1 cellular context compared by ENCODE assay signal in the genomic region with DNA sequence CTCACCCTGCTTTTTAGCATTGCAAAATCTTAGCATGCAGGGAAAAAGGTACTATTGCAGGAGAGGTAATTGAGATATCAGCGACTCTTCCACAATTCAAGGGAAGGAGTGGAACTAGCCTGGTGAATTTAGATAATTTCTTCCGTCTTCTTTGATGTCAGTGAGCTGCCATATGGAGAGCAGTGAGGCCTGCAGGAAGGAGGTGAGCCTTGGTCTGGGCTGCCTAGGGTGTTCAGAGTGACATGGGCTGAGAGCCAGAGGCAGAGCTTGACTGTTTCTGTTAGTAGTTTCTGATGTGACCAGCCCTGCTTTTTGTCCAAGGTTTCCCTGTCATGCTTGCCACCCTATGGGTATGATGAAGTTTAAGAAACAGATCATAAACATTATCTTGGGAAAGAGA.
TF ChIP-seq lines count a peak whose summit lies in the region.

No MANE protein-coding gene starts in this region.

TF ChIP-seq in GM23338, 12 proteins besides CTCF, POLR2A, EP300 and RAD21 (continued from another document):
- TF ChIP-seq, protein P1, sequence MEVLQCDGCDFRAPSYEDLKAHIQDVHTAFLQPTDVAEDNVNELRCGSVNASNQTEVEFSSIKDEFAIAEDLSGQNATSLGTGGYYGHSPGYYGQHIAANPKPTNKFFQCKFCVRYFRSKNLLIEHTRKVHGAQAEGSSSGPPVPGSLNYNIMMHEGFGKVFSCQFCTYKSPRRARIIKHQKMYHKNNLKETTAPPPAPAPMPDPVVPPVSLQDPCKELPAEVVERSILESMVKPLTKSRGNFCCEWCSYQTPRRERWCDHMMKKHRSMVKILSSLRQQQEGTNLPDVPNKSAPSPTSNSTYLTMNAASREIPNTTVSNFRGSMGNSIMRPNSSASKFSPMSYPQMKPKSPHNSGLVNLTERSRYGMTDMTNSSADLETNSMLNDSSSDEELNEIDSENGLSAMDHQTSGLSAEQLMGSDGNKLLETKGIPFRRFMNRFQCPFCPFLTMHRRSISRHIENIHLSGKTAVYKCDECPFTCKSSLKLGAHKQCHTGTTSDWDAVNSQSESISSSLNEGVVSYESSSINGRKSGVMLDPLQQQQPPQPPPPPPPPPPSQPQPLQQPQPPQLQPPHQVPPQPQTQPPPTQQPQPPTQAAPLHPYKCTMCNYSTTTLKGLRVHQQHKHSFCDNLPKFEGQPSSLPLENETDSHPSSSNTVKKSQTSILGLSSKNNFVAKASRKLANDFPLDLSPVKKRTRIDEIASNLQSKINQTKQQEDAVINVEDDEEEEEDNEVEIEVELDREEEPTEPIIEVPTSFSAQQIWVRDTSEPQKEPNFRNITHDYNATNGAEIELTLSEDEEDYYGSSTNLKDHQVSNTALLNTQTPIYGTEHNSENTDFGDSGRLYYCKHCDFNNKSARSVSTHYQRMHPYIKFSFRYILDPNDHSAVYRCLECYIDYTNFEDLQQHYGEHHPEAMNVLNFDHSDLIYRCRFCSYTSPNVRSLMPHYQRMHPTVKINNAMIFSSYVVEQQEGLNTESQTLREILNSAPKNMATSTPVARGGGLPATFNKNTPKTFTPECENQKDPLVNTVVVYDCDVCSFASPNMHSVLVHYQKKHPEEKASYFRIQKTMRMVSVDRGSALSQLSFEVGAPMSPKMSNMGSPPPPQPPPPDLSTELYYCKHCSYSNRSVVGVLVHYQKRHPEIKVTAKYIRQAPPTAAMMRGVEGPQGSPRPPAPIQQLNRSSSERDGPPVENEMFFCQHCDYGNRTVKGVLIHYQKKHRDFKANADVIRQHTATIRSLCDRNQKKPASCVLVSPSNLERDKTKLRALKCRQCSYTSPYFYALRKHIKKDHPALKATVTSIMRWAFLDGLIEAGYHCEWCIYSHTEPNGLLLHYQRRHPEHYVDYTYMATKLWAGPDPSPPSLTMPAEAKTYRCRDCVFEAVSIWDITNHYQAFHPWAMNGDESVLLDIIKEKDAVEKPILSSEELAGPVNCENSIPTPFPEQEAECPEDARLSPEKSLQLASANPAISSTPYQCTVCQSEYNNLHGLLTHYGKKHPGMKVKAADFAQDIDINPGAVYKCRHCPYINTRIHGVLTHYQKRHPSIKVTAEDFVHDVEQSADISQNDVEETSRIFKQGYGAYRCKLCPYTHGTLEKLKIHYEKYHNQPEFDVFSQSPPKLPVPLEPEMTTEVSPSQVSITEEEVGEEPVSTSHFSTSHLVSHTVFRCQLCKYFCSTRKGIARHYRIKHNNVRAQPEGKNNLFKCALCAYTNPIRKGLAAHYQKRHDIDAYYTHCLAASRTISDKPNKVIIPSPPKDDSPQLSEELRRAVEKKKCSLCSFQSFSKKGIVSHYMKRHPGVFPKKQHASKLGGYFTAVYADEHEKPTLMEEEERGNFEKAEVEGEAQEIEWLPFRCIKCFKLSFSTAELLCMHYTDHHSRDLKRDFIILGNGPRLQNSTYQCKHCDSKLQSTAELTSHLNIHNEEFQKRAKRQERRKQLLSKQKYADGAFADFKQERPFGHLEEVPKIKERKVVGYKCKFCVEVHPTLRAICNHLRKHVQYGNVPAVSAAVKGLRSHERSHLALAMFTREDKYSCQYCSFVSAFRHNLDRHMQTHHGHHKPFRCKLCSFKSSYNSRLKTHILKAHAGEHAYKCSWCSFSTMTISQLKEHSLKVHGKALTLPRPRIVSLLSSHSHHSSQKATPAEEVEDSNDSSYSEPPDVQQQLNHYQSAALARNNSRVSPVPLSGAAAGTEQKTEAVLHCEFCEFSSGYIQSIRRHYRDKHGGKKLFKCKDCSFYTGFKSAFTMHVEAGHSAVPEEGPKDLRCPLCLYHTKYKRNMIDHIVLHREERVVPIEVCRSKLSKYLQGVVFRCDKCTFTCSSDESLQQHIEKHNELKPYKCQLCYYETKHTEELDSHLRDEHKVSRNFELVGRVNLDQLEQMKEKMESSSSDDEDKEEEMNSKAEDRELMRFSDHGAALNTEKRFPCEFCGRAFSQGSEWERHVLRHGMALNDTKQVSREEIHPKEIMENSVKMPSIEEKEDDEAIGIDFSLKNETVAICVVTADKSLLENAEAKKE (CRISPR knock-in tag; IDR thresholded peaks at IDR 0.05): no peak
- TF ChIP-seq EZH2 (IDR thresholded peaks at IDR 0.05; ENCODE audit: low read depth, unreplicated experiment) (no peak), CREB1 (CRISPR knock-in tag; IDR thresholded peaks at IDR 0.05; ENCODE audit: low read depth) (no peak), ETS1 (IDR thresholded peaks at IDR 0.05) (no peak)
